Comparison of ENCODE assay signal across 24 cellular contexts in genomic region chr1:214862421-214862820, GRCh38.
DNase-seq lines count a peak whose midpoint lies in the region; ATAC-seq and TF ChIP-seq lines count a peak whose summit lies in the region.
"Had no signal": no experiment of that assay in that cellular context is flagged by ENCODE, and none has a peak within 500 bp of the region (broad histone marks: within the 10 kb centered on the region; RNA-seq: fewer than 3 reads in every experiment).

No MANE protein-coding gene starts in this region.

- no peaks in the 10 kb centered on the region for H3K9me3 ChIP-seq in psoas muscle
- H3K9me3 ChIP-seq: A549, ascending aorta, upper lobe of left lung had no signal

- 66 to 74% (median 71%) methylated on average over 2 of the region's 2 CpGs for WGBS in psoas muscle, 3 donors

- no peak for TF ChIP-seq CTCF in cardiac fibroblast (IDR thresholded peaks at IDR 0.05; ENCODE audit: low read depth, low read length)
- TF ChIP-seq CTCF in psoas muscle (IDR thresholded peaks at IDR 0.05) = no peak

- intact Hi-C loops in psoas muscle (cut with DNase I) = no loop called here

- no peaks in the 10 kb centered on the region for H3K36me3 ChIP-seq in psoas muscle (ENCODE audit: insufficient read depth in 1 of 2, low read depth in 1 of 2)
- H3K36me3 ChIP-seq: ascending aorta, upper lobe of left lung, WERI-Rb-1 had no signal

- H3K4me3 ChIP-seq in cardiac fibroblast (replicated peaks in 1 of 2; ENCODE audit: low read depth in 2 of 2, low read length in 2 of 2) (no peak overlapping the region), psoas muscle (no peak overlapping the region)
- H3K4me3 ChIP-seq: A549, ascending aorta, lung, SK-N-MC, upper lobe of left lung had no signal

- ATAC-seq in psoas muscle = no peak
- ATAC-seq: A549 had no signal

- peak; percentile 72 for DNase-seq in EH (ENCODE audit: low read depth)
- DNase-seq in RKO (ENCODE audit: low spot score) = peak; percentile 8
- peak; percentile 15 to 63 for DNase-seq in cardiac fibroblast (ENCODE audit: low read depth in 2 of 2)
- DNase-seq in iris pigment epithelial cell (ENCODE audit: low read depth) = peak; percentile 73
- DNase-seq in psoas muscle = no peak
- DNase-seq in activated naive CD4-positive, alpha-beta T cell (lab: John Stamatoyannopoulos, UW) = no peak
- no peak for DNase-seq in mucosa of gallbladder (ENCODE audit: low spot score)
- no peak for DNase-seq in SIG-M5 (lab: John Stamatoyannopoulos, UW)
- DNase-seq: activated naive CD4-positive, alpha-beta T cell treated with anti-CD3 and anti-CD28 coated beads, Interleukin-2, amount 50 U/mL, for 16 hours; DMS53; effector memory CD4-positive, alpha-beta T cell; GOT3; kidney glomerular epithelial cell; NCI-H526; small intestine; stimulated activated CD4-positive, alpha-beta T cell treated with anti-CD3 and anti-CD28 coated beads, Interleukin-2, amount 100 ng/mL, for 24 hours; substantia nigra; upper lobe of left lung; WERI-Rb-1 had no signal

- H3K27ac ChIP-seq in psoas muscle = no peak overlapping the region
- H3K27ac ChIP-seq: A549, ascending aorta, RWPE1, SK-N-MC, upper lobe of left lung, WERI-Rb-1 had no signal

- no peaks in the 10 kb centered on the region for H3K4me1 ChIP-seq in psoas muscle
- H3K4me1 ChIP-seq: ascending aorta, upper lobe of left lung had no signal

- H3K27me3 ChIP-seq in psoas muscle (ENCODE audit: insufficient read depth in 3 of 3, low read length in 2 of 3) = no peaks in the 10 kb centered on the region
- H3K27me3 ChIP-seq: ascending aorta, upper lobe of left lung had no signal

Comparison
In these comparisons a context has a peak if more than half of its experiments do, and no peak if none do; other contexts are left out.
1. DNase-seq: peak in EH (single experiment), RKO (single experiment), cardiac fibroblast (2 of 2) and iris pigment epithelial cell (single experiment); none in psoas muscle (0 of 2), activated naive CD4-positive, alpha-beta T cell (0 of 4), mucosa of gallbladder (single experiment) and SIG-M5 (single experiment).